Comparison of ENCODE assay signal across 15 cellular contexts in the genomic region with DNA sequence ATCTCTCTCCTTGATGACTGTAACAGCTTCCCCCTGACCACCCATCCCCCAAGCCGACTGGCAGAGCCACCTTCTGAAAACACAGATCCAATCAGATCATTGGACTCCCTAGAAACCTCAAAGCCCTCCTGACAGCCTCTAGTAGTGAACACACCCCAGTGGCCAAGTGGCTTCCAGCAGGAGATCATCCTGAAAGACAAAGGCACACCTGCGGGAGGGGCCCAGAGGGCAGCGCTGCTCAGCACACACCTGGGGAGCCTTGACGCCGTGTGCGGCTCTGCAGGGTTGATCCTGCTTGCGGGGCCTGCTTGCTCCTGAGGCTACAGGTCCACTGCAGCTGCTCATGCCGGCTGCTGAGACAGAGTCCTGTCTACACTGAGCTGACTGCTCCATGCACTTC. TPM values are rescaled to one million over a fixed set of nuclear protein-coding genes. Genes with fewer than 3 reads are reported as not detected.
DNase-seq lines count a peak whose midpoint lies in the region; ATAC-seq and TF ChIP-seq lines count a peak whose summit lies in the region.
"Had no signal": no experiment of that assay in that cellular context is flagged by ENCODE, and none has a peak within 500 bp of the region (broad histone marks: within the 10 kb centered on the region; RNA-seq: fewer than 3 reads in every experiment).

No MANE protein-coding gene starts in this region.

- H3K4me1 Mint-ChIP-seq in WTC11, result peaks cover 31% of the 10 kb centered on the region

- TF ChIP-seq CTCF in WTC11 (IDR thresholded peaks at IDR 0.05), result no peak

- H3K9ac ChIP-seq in muscle layer of colon (ENCODE audit: low read length), result no peak overlapping the region

- POLR2A ChIA-PET in WTC11 (lab: Charles Lee), result interaction anchor here (0.8 to 0.9 kb wide), 2 partner anchors 10 to 12 kb away, joined by 3 read pairs; no protein-coding TSS in a partner anchor

- ATAC-seq in WTC11, result peak; percentile 94
- ATAC-seq in GM19467 (IDR thresholded peaks at IDR 0.05; ENCODE audit: unreplicated experiment), result no peak
- ATAC-seq: psoas muscle; stimulated activated naive CD8-positive, alpha-beta T cell treated with anti-CD3 and anti-CD28 coated beads, Interleukin-15, Interleukin-2, amounts not matched to agents 100 U/mL and 50 U/mL, for 24 hours had no signal

- peaks cover 13% of the 10 kb centered on the region for H3K36me3 ChIP-seq in H7 (replicated peaks; ENCODE audit: control insufficient read depth, insufficient read depth, low read length)
- peaks cover 54% of the 10 kb centered on the region for H3K36me3 ChIP-seq in muscle layer of colon (ENCODE audit: insufficient read depth, low read length)

- H3K9me3 ChIP-seq in muscle layer of colon (ENCODE audit: low read length), result no peaks in the 10 kb centered on the region
- H3K9me3 ChIP-seq: psoas muscle had no signal

- peak overlapping the region; percentile 39 for H3K27ac ChIP-seq in muscle layer of colon (ENCODE audit: low read depth, low read length)
- H3K27ac ChIP-seq: C4-2B, psoas muscle had no signal

- no peaks in the 10 kb centered on the region for H3K27me3 Mint-ChIP-seq in WTC11 (ENCODE audit: low read depth)
- H3K27me3 Mint-ChIP-seq: activated CD4-positive, alpha-beta T cell treated with anti-CD3 and anti-CD28 coated beads, Interleukin-2, amount 10 ng/mL, durations not matched to agents 24 days and 14 days; central memory CD8-positive, alpha-beta T cell had no signal

- H3K27me3 ChIP-seq in H7 (ENCODE audit: control insufficient read depth, insufficient read depth, low read length), result no peaks in the 10 kb centered on the region
- no peaks in the 10 kb centered on the region for H3K27me3 ChIP-seq in muscle layer of colon (ENCODE audit: control insufficient read depth in 1 of 2, insufficient read depth in 2 of 2, low read length in 2 of 2)

- no peak overlapping the region for H3K4me3 ChIP-seq in H7 (ENCODE audit: insufficient read depth, low read depth, low read length)
- H3K4me3 ChIP-seq in muscle layer of colon (ENCODE audit: low read depth in 1 of 2, low read length in 2 of 2), result no peak overlapping the region
- H3K4me3 ChIP-seq: psoas muscle had no signal

- DNase-seq in H7 (peak; percentile 94), NCI-H146 treated with DMSO at 0.1 percent for 48 hours (lab: John Stamatoyannopoulos, UW; ENCODE audit: unreplicated experiment) (peak; percentile 89), WTC11 (ENCODE audit: low spot score) (peak; percentile 79), anterior cingulate cortex (lab: John Stamatoyannopoulos, UW) (no peak)
- DNase-seq in activated CD8-positive, alpha-beta memory T cell treated with anti-CD3 and anti-CD28 coated beads for 24 hours, result no peak
- DNase-seq: activated CD4-positive, alpha-beta T cell treated with anti-CD3 and anti-CD28 coated beads, Interleukin-2, amount 10 ng/mL, durations not matched to agents 24 days and 14 days; activated gamma-delta T cell; NCI-H1048; psoas muscle; stimulated activated naive CD8-positive, alpha-beta T cell treated with anti-CD3 and anti-CD28 coated beads, Interleukin-15, Interleukin-2, amounts not matched to agents 100 U/mL and 50 U/mL, for 24 hours had no signal

- peak overlapping the region; percentile 61 for H3K27ac Mint-ChIP-seq in WTC11
- H3K27ac Mint-ChIP-seq: activated CD4-positive, alpha-beta T cell treated with anti-CD3 and anti-CD28 coated beads, Interleukin-2, amount 10 ng/mL, durations not matched to agents 24 days and 14 days; mesothelial cell of epicardium had no signal

- CTCF ChIA-PET in WTC11 (lab: Charles Lee), result interaction anchor here (0.6 to 3.7 kb wide), 18 partner anchors 9 to 308 kb away, joined by 3 to 21 read pairs (median 5); no protein-coding TSS in a partner anchor

- peaks cover 39% of the 10 kb centered on the region for H3K4me1 ChIP-seq in muscle layer of colon (ENCODE audit: insufficient read depth, low read length)
- H3K4me1 ChIP-seq: psoas muscle had no signal

- H3K36me3 Mint-ChIP-seq in WTC11, result peaks cover 49% of the 10 kb centered on the region

- peak overlapping the region; percentile 26; the same call in 1 of the 2 replicates for H3K4me3 Mint-ChIP-seq in WTC11
- H3K4me3 Mint-ChIP-seq: activated CD4-positive, alpha-beta T cell treated with anti-CD3 and anti-CD28 coated beads, Interleukin-2, amount 10 ng/mL, durations not matched to agents 24 days and 14 days; central memory CD8-positive, alpha-beta T cell; mesothelial cell of epicardium had no signal

- no peaks in the 10 kb centered on the region for H3K9me3 Mint-ChIP-seq in WTC11
- H3K9me3 Mint-ChIP-seq: activated CD4-positive, alpha-beta T cell treated with anti-CD3 and anti-CD28 coated beads, Interleukin-2, amount 10 ng/mL, durations not matched to agents 24 days and 14 days; central memory CD8-positive, alpha-beta T cell; mesothelial cell of epicardium had no signal

TF ChIP-seq in WTC11, 78 proteins besides CTCF, POLR2A, EP300 and RAD21:
- TF ChIP-seq NFE2L1 (CRISPR knock-in tag; IDR thresholded peaks at IDR 0.05) (no peak), RORB (CRISPR knock-in tag; IDR thresholded peaks at IDR 0.05) (no peak), ZNF317 (CRISPR knock-in tag; IDR thresholded peaks at IDR 0.05; ENCODE audit: borderline replicate concordance, low read depth) (0 out of 2 replicates have a peak, but pooled peaks have one; percentile 7), ZBTB21 (CRISPR knock-in tag; IDR thresholded peaks at IDR 0.05; ENCODE audit: borderline replicate concordance) (peak; percentile 56; the same call in 1 of the 2 replicates), ZNF423 (CRISPR knock-in tag; IDR thresholded peaks at IDR 0.05) (peak; percentile 100), ZNF138 (CRISPR knock-in tag; conservative IDR thresholded peaks at IDR 0.05) (peak; percentile 56; the same call in 1 of the 2 replicates), ZBTB43 (CRISPR knock-in tag; IDR thresholded peaks at IDR 0.05) (0 out of 2 replicates have a peak, but pooled peaks have one; percentile 15), CREM (CRISPR knock-in tag; IDR thresholded peaks at IDR 0.05) (0 out of 2 replicates have a peak, but pooled peaks have one; percentile 47), SP1 (CRISPR knock-in tag; conservative IDR thresholded peaks at IDR 0.05) (peak; percentile 52; the same call in 1 of the 2 replicates), PRRX2 (CRISPR knock-in tag; IDR thresholded peaks at IDR 0.05) (no peak), MYBL2 (CRISPR knock-in tag; IDR thresholded peaks at IDR 0.05) (no peak), HMGXB4 (CRISPR knock-in tag; IDR thresholded peaks at IDR 0.05) (no peak)
TF ChIP-seq in WTC11: peak in this region for 7.

RNA-seq across cellular contexts. Expression of gene SLC66A1, which starts 41.5 kb away (rescaled TPM):
- total RNA-seq in H7 (2014; rRNA removed; shearing (Covaris generic)), result 25.7 and 29.5 TPM in 2 replicates
- total RNA-seq in WTC11 (2021), result 12.8 to 14.2 TPM (median 14.1 TPM) in 3 replicates

RNA-seq across cellular contexts. Expression of gene AKR7A2, which starts 41.7 kb away (rescaled TPM):
- total RNA-seq in H7 (2014; rRNA removed; shearing (Covaris generic)), result 90.2 and 92.4 TPM in 2 replicates
- 43.4 to 51.6 TPM (median 50.6 TPM) in 3 replicates for total RNA-seq in WTC11 (2021)

Comparison
In these comparisons a context has a peak if more than half of its experiments do, and no peak if none do; other contexts are left out.
1. DNase-seq: peak in H7 (single experiment), NCI-H146 treated with DMSO at 0.1 percent for 48 hours (single experiment) and WTC11 (single experiment); none in anterior cingulate cortex (0 of 58) and activated CD8-positive, alpha-beta memory T cell treated with anti-CD3 and anti-CD28 coated beads for 24 hours (single experiment).